ENCODE assay signal across 12 cellular contexts in genomic region chr7:98802781-98803110, GRCh38.
DNase-seq lines count a peak whose midpoint lies in the region; ATAC-seq, FAIRE-seq and TF ChIP-seq lines count a peak whose summit lies in the region.
"Had no signal": no experiment of that assay in that cellular context is flagged by ENCODE, and none has a peak within 500 bp of the region (broad histone marks: within the 10 kb centered on the region; RNA-seq: fewer than 3 reads in every experiment).

No MANE protein-coding gene starts in this region.

- TF ChIP-seq RAD21 in H1 (IDR thresholded peaks at IDR 0.05 in 1 of 2, conservative IDR thresholded peaks at IDR 0.05 in 1 of 2; ENCODE audit: low read depth in 2 of 2, low read length in 2 of 2): no peak

- intact Hi-C loops in activated naive CD4-positive, alpha-beta T cell treated with anti-CD3 and anti-CD28 coated beads for 36 hours (cut with micrococcal nuclease): no loop called here

- no peak overlapping the region; a peak in 1 of 8 replicates for H3K4me3 ChIP-seq in H1 (ENCODE audit: extremely low read depth in 1 of 4, insufficient read depth in 2 of 4, low read depth in 3 of 4, low read length in 4 of 4)

- no peak for FAIRE-seq in H1 (lab: Jason Lieb, UNC)

- H2BK120ac ChIP-seq in H1 (replicated peaks; ENCODE audit: low read depth, low read length): no peak overlapping the region

- H3K18ac ChIP-seq in H1 (ENCODE audit: extremely low read depth, low read length): no peak overlapping the region

- H3K9me3 ChIP-seq in H1 (ENCODE audit: insufficient read depth in 2 of 2, low read depth in 1 of 2, low read length in 1 of 2): peaks cover 3% of the 10 kb centered on the region in 2 experiments; a peak in 1 of 4 replicates

- H3K9me3 Mint-ChIP-seq in activated naive CD4-positive, alpha-beta T cell treated with anti-CD3 and anti-CD28 coated beads for 36 hours: peaks cover 15% of the 10 kb centered on the region

- no peak overlapping the region for H3K9ac ChIP-seq in H1 (replicated peaks in 1 of 4; ENCODE audit: extremely low read depth in 1 of 4, low read depth in 3 of 4, low read length in 3 of 4)

- no peak overlapping the region for H3K27ac ChIP-seq in H1 (ENCODE audit: low read depth, low read length)

- no peak for TF ChIP-seq CTCF in H1 (IDR thresholded peaks at IDR 0.05; ENCODE audit: control extremely low read depth in 1 of 3, insufficient read depth in 1 of 3, low read depth in 1 of 3, low read length in 3 of 3)

- no peak for TF ChIP-seq POLR2A in H1 (IDR thresholded peaks at IDR 0.05; ENCODE audit: control extremely low read depth in 1 of 2, low read depth in 2 of 2, low read length in 2 of 2)

- no peak overlapping the region for H4K91ac ChIP-seq in H1 (replicated peaks; ENCODE audit: insufficient read length, low read length)

- H3K4me1 ChIP-seq in H1 (replicated peaks in 1 of 4; ENCODE audit: control insufficient read depth in 3 of 4, insufficient read depth in 4 of 4, low read length in 3 of 4): no peaks in the 10 kb centered on the region

- peaks cover 3% of the 10 kb centered on the region for H3K4me1 Mint-ChIP-seq in activated naive CD4-positive, alpha-beta T cell treated with anti-CD3 and anti-CD28 coated beads for 36 hours (ENCODE audit: low read depth)

- no peaks in the 10 kb centered on the region for H3K36me3 ChIP-seq in H1 (ENCODE audit: control insufficient read depth in 2 of 4, insufficient read depth in 4 of 4, low read length in 3 of 4)

- no peak overlapping the region for H2BK5ac ChIP-seq in H1 (ENCODE audit: low read depth, low read length)

- 0 out of 2 replicates have a peak overlapping the region, but pooled peaks have one; percentile 8 for H2BK15ac ChIP-seq in H1 (ENCODE audit: low read length)

- H3K79me2 ChIP-seq in H1 (ENCODE audit: control insufficient read depth in 1 of 2, insufficient read depth in 2 of 2, low read length in 2 of 2): no peaks in the 10 kb centered on the region

- H3K23ac ChIP-seq in H1 (ENCODE audit: insufficient read length): no peak overlapping the region

- CTCF ChIA-PET in H1 (lab: Charles Lee; ENCODE audit: partially characterized antibody): interaction anchor here (0.5 to 4.3 kb wide), 6 partner anchors 29 to 575 kb away, joined by 3 to 28 read pairs (median 3); partner anchors contain the start of gene BAIAP2L1
- CTCF ChIA-PET in activated naive CD4-positive, alpha-beta T cell treated with anti-CD3 and anti-CD28 coated beads for 36 hours (lab: Charles Lee): interaction anchor here (0.7 kb wide), 1 partner anchor 606 kb away, joined by 4 read pairs; no protein-coding TSS in a partner anchor

- H3K56ac ChIP-seq in H1 (replicated peaks; ENCODE audit: insufficient read length, low read depth, low read length): no peak overlapping the region

- H3K4me3 Mint-ChIP-seq in activated naive CD4-positive, alpha-beta T cell treated with anti-CD3 and anti-CD28 coated beads for 36 hours: no peak overlapping the region
- H3K4me3 Mint-ChIP-seq: mesothelial cell of epicardium had no signal

- no peak overlapping the region for H2AK5ac ChIP-seq in H1 (ENCODE audit: low read depth, low read length)

- H3K4ac ChIP-seq in H1 (replicated peaks; ENCODE audit: insufficient read length, low read depth, low read length): no peak overlapping the region

- no peak overlapping the region for H2BK20ac ChIP-seq in H1 (ENCODE audit: low read length)

- H2BK12ac ChIP-seq in H1 (ENCODE audit: low read depth, low read length): no peak overlapping the region

- no peaks in the 10 kb centered on the region for H3K36me3 Mint-ChIP-seq in activated naive CD4-positive, alpha-beta T cell treated with anti-CD3 and anti-CD28 coated beads for 36 hours (ENCODE audit: low read depth)
- H3K36me3 Mint-ChIP-seq: mesothelial cell of epicardium had no signal

- ATAC-seq in GM18867 (IDR thresholded peaks at IDR 0.05; ENCODE audit: unreplicated experiment) (peak; percentile 43), GM21619 (IDR thresholded peaks at IDR 0.05; ENCODE audit: unreplicated experiment) (peak; percentile 37), HG03135 (IDR thresholded peaks at IDR 0.05; ENCODE audit: unreplicated experiment) (peak; percentile 15)

- H3K79me1 ChIP-seq in H1 (ENCODE audit: low read depth, low read length): no peaks in the 10 kb centered on the region

- H3K4me2 ChIP-seq in H1 (ENCODE audit: insufficient read depth in 1 of 2, low read depth in 2 of 2, low read length in 2 of 2): no peak overlapping the region

- no peak overlapping the region for H3K27ac Mint-ChIP-seq in activated naive CD4-positive, alpha-beta T cell treated with anti-CD3 and anti-CD28 coated beads for 36 hours

- no peaks in the 10 kb centered on the region for H3K23me2 ChIP-seq in H1 (ENCODE audit: low read depth, low read length)

- POLR2A ChIA-PET in H1 (lab: Charles Lee; ENCODE audit: partially characterized antibody): interaction anchor here (0.6 kb wide), 2 partner anchors 367 to 550 kb away, joined by 3 read pairs; no protein-coding TSS in a partner anchor

- no peak for TF ChIP-seq EP300 in H1 (IDR thresholded peaks at IDR 0.05; ENCODE audit: borderline replicate concordance in 1 of 2, low read depth in 2 of 2, low read length in 2 of 2)

- no peak overlapping the region for H4K5ac ChIP-seq in H1 (ENCODE audit: insufficient read length, low read depth, low read length)

- H4K8ac ChIP-seq in H1 (ENCODE audit: extremely low read depth, insufficient read depth, low read length): no peak overlapping the region

- H4K20me1 ChIP-seq in H1 (replicated peaks in 1 of 2; ENCODE audit: control insufficient read depth in 1 of 2, insufficient read depth in 2 of 2, low read length in 2 of 2): no peaks in the 10 kb centered on the region

- H3K14ac ChIP-seq in H1 (ENCODE audit: insufficient read length): no peak overlapping the region

- no peak overlapping the region for H2AFZ ChIP-seq in H1 (ENCODE audit: low read length)

- WGBS in H1 (ENCODE audit: extremely low coverage in 1 of 2, insufficient coverage in 1 of 2, insufficient read length in 1 of 2, insufficient replicate concordance in 2 of 2, low coverage in 1 of 2, low lambda C conversion rate in 2 of 2, missing lambda C conversion rate in 1 of 2), 2 experiments: 88% methylated on average over 2 of the region's 2 CpGs; no CpG with 5 or more reads in 1 of the 2 experiments

- no peak for DNase-seq in H1 (ENCODE audit: low read depth in 1 of 2, low spot score in 2 of 2)
- DNase-seq in UCSD-AML1 (lab: John Stamatoyannopoulos, UW; ENCODE audit: unreplicated experiment): no peak
- no peak for DNase-seq in SHP77 (lab: John Stamatoyannopoulos, UW)
- DNase-seq in activated naive CD4-positive, alpha-beta T cell treated with anti-CD3 and anti-CD28 coated beads for 36 hours: no peak
- no peak for DNase-seq in activated CD8-positive, alpha-beta memory T cell treated with anti-CD3 and anti-CD28 coated beads for 24 hours
- DNase-seq: activated T-cell treated with anti-CD3 and anti-CD28 coated beads, Interleukin-2, amount 50 U/mL, for 1 hour; NK-92 treated with Interleukin-12 subunit alpha and Interleukin-12 subunit beta, amount 100 ng/mL, for 24 hours; stimulated activated naive CD4-positive, alpha-beta T cell had no signal

- peaks cover 16% of the 10 kb centered on the region for H3K27me3 Mint-ChIP-seq in activated naive CD4-positive, alpha-beta T cell treated with anti-CD3 and anti-CD28 coated beads for 36 hours (ENCODE audit: low read depth)

- no peaks in the 10 kb centered on the region for H3K27me3 ChIP-seq in H1 (replicated peaks in 1 of 4; ENCODE audit: control insufficient read depth in 3 of 4, extremely low read depth in 1 of 4, insufficient read depth in 3 of 4, low read length in 3 of 4)

TF ChIP-seq in H1, 55 proteins besides CTCF, POLR2A, EP300 and RAD21:
- TF ChIP-seq SP2 (IDR thresholded peaks at IDR 0.05; ENCODE audit: low read length): no peak
- TF ChIP-seq FOSL1 (IDR thresholded peaks at IDR 0.05; ENCODE audit: insufficient read depth, low read depth, low read length): no peak
- no peak for TF ChIP-seq SUZ12 (IDR thresholded peaks at IDR 0.05; ENCODE audit: low read length)
- no peak for TF ChIP-seq POLR2AphosphoS5 (IDR thresholded peaks at IDR 0.05; ENCODE audit: low read depth, low read length)
- TF ChIP-seq RBBP5 (IDR thresholded peaks at IDR 0.05; ENCODE audit: borderline replicate concordance, low read depth, low read length): no peak
